ENCODE assay signal across 18 cellular contexts in the genomic region with DNA sequence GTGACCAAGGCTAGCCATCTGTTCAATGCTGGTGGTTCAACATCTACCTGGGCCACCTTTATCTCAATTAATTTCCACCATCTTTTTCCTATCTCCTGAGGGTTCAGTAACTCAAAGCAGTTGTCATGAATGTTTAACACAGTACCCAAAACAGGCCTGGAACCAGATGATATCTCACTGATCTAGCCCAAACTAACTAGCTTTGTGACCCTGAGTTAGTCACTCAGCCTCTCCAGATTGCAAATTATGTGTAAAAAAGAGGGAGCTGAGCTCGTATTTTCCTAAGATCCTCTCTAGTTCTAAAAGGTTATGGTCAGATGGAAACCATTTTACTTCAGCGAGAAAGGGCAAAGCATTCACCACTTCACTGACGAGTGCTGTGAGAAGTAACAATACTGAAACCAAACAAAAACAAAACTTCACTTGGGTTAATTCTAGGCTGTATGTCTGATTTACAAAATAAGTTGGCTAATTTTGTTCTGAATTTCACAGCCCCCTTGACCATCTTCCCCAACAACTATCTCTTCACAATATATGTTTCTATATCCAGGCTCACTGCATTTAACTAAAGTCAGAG. TPM values are rescaled to one million over a fixed set of nuclear protein-coding genes. Genes with fewer than 3 reads are reported as not detected.
DNase-seq lines count a peak whose midpoint lies in the region; ATAC-seq, FAIRE-seq and TF ChIP-seq lines count a peak whose summit lies in the region.
"Had no signal": no experiment of that assay in that cellular context is flagged by ENCODE, and none has a peak within 500 bp of the region (broad histone marks: within the 10 kb centered on the region; RNA-seq: fewer than 3 reads in every experiment).

No MANE protein-coding gene starts in this region.

- peaks cover 2% of the 10 kb centered on the region; the same call in 1 of the 2 replicates for H3K79me1 ChIP-seq in H1 (ENCODE audit: low read depth, low read length)

- POLR2A ChIA-PET in MCF 10A (lab: Yijun Ruan, JAX) (interaction anchor here (0.6 to 2.1 kb wide), 5 partner anchors 10 to 187 kb away, joined by 3 to 7 read pairs (median 4); no protein-coding TSS in a partner anchor), PC-3 (lab: Charles Lee; ENCODE audit: unreplicated experiment) (interaction anchor here (0.5 to 0.6 kb wide), 2 partner anchors 23 to 25 kb away, joined by 3 to 4 read pairs; no protein-coding TSS in a partner anchor), H1 (lab: Charles Lee; ENCODE audit: partially characterized antibody) (interaction anchor here (0.9 to 1.9 kb wide), 4 partner anchors 10 to 69 kb away, joined by 3 to 5 read pairs (median 4); no protein-coding TSS in a partner anchor), A673 (lab: Charles Lee; ENCODE audit: low non-redundant PET) (no interaction called here)

- no peak overlapping the region for H3K18ac ChIP-seq in H1 (ENCODE audit: extremely low read depth, low read length)

- no peaks in the 10 kb centered on the region for H3K23me2 ChIP-seq in H1 (ENCODE audit: low read depth, low read length)

- H3K9ac ChIP-seq in mammary epithelial cell (ENCODE audit: insufficient read depth, low read length): no peak overlapping the region
- H3K9ac ChIP-seq in PC-3 (ENCODE audit: low read length): no peak overlapping the region
- no peak overlapping the region for H3K9ac ChIP-seq in H1 (replicated peaks in 1 of 4; ENCODE audit: extremely low read depth in 1 of 4, low read depth in 3 of 4, low read length in 3 of 4)
- no peak overlapping the region for H3K9ac ChIP-seq in GM23248

- no peak overlapping the region for H2BK12ac ChIP-seq in H1 (ENCODE audit: low read depth, low read length)

- H3K4me1 ChIP-seq in mammary epithelial cell (ENCODE audit: insufficient read depth, low read length) (peaks cover 23% of the 10 kb centered on the region), PC-3 (ENCODE audit: insufficient read depth, low read length) (peaks cover 71% of the 10 kb centered on the region), H1 (replicated peaks in 1 of 4; ENCODE audit: control insufficient read depth in 3 of 4, insufficient read depth in 4 of 4, low read length in 3 of 4) (peaks cover 7 to 28% (median 22%) of the 10 kb centered on the region in 4 experiments), thyroid gland (peaks cover 48 to 60% of the 10 kb centered on the region in 2 donors), A673 (ENCODE audit: insufficient read depth, low read length, poor library complexity, severe bottlenecking) (peaks cover 35% of the 10 kb centered on the region), GM23248 (ENCODE audit: insufficient read depth) (peaks cover 20% of the 10 kb centered on the region)
- H3K4me1 ChIP-seq: uterus had no signal

- BruUV-seq in MCF 10A (replicated peaks; lab: Mats Ljungman, UMichigan) (no TSS peak), mammary epithelial cell (replicated peaks; lab: Mats Ljungman, UMichigan) (no TSS peak), PC-3 (replicated peaks; lab: Mats Ljungman, UMichigan) (no TSS peak), A673 (replicated peaks; lab: Mats Ljungman, UMichigan) (no TSS peak)

- H3K27ac ChIP-seq in mammary epithelial cell (ENCODE audit: insufficient read depth, low read depth, low read length) (no peak overlapping the region), PC-3 (ENCODE audit: low read length) (peak overlapping the region; percentile 32; the same call in 1 of the 2 replicates), H1 (ENCODE audit: low read depth, low read length) (no peak overlapping the region), thyroid gland (peak overlapping the region in 2 of 3 donors; percentile 29 to 39), A673 (ENCODE audit: low read depth, low read length, poor library complexity, severe bottlenecking) (no peak overlapping the region), GM23248 (no peak overlapping the region)
- H3K27ac ChIP-seq: uterus had no signal

- H2BK5ac ChIP-seq in H1 (ENCODE audit: low read depth, low read length): 0 out of 2 replicates have a peak overlapping the region, but pooled peaks have one; percentile 22

- H3K79me2 ChIP-seq in mammary epithelial cell (ENCODE audit: insufficient read depth, low read length) (peaks cover 98% of the 10 kb centered on the region), PC-3 (ENCODE audit: low read length) (peaks cover 100% of the 10 kb centered on the region), H1 (ENCODE audit: control insufficient read depth in 1 of 2, insufficient read depth in 2 of 2, low read length in 2 of 2) (peaks cover 0 to 28% of the 10 kb centered on the region in 2 experiments; a peak in 3 of 4 replicates), GM23248 (ENCODE audit: insufficient read depth) (peaks cover 100% of the 10 kb centered on the region)

- no peak overlapping the region for H3K4ac ChIP-seq in H1 (replicated peaks; ENCODE audit: insufficient read length, low read depth, low read length)

- no peak overlapping the region for H4K8ac ChIP-seq in H1 (ENCODE audit: extremely low read depth, insufficient read depth, low read length)

- H3K27ac Mint-ChIP-seq in MCF 10A (ENCODE audit: low read depth, unreplicated experiment): peak overlapping the region; percentile 49
- H3K27ac Mint-ChIP-seq: activated naive CD4-positive, alpha-beta T cell treated with anti-CD3 and anti-CD28 coated beads, Interleukin-2, amount 50 U/mL, for 24 hours; brain had no signal

- in situ Hi-C loops in mammary epithelial cell (cut with MboI; ENCODE audit: low sequenced_read_pairs in 2 of 2): no loop called here
- in situ Hi-C loops in GM23248 (cut with MboI): no loop called here

- H3K9me2 ChIP-seq in PC-3 (replicated peaks; ENCODE audit: low read length) (no peaks in the 10 kb centered on the region), GM23248 (ENCODE audit: insufficient read depth) (no peaks in the 10 kb centered on the region)

- no peak overlapping the region for H2BK20ac ChIP-seq in H1 (ENCODE audit: low read length)

- intact Hi-C loops in MCF 10A (cut with micrococcal nuclease) (no loop called here), mammary epithelial cell (cut with micrococcal nuclease) (no loop called here), PC-3 (cut with micrococcal nuclease) (no loop called here), thyroid gland (cut with DNase I) (no loop called here), A673 (cut with micrococcal nuclease; ENCODE audit: unreplicated experiment) (no loop called here)

- no peak overlapping the region for H3K4me3 Mint-ChIP-seq in MCF 10A (ENCODE audit: unreplicated experiment)
- H3K4me3 Mint-ChIP-seq: activated naive CD4-positive, alpha-beta T cell treated with anti-CD3 and anti-CD28 coated beads, Interleukin-2, amount 50 U/mL, for 24 hours; brain had no signal

- no peak overlapping the region for H4K5ac ChIP-seq in H1 (ENCODE audit: insufficient read length, low read depth, low read length)

- TF ChIP-seq CTCF in MCF 10A (IDR thresholded peaks at IDR 0.05; ENCODE audit: unreplicated experiment): no peak
- no peak for TF ChIP-seq CTCF in mammary epithelial cell (conservative IDR thresholded peaks at IDR 0.05 in 1 of 2, IDR thresholded peaks at IDR 0.05 in 1 of 2; ENCODE audit: extremely low read depth in 1 of 2, insufficient read depth in 1 of 2, low read depth in 1 of 2, low read length in 2 of 2)
- TF ChIP-seq CTCF in PC-3 (conservative IDR thresholded peaks at IDR 0.05; ENCODE audit: low read depth, low read length): no peak
- TF ChIP-seq CTCF in H1 (IDR thresholded peaks at IDR 0.05; ENCODE audit: control extremely low read depth in 1 of 3, insufficient read depth in 1 of 3, low read depth in 1 of 3, low read length in 3 of 3): no peak
- TF ChIP-seq CTCF in thyroid gland (IDR thresholded peaks at IDR 0.05): no peak
- TF ChIP-seq CTCF in A673 (conservative IDR thresholded peaks at IDR 0.05; ENCODE audit: low read depth, low read length): no peak

- no peak for TF ChIP-seq RAD21 in H1 (IDR thresholded peaks at IDR 0.05 in 1 of 2, conservative IDR thresholded peaks at IDR 0.05 in 1 of 2; ENCODE audit: low read depth in 2 of 2, low read length in 2 of 2)

- H3K4me3 ChIP-seq in mammary epithelial cell (replicated peaks in 1 of 3; ENCODE audit: insufficient read depth in 1 of 3, low read depth in 2 of 3, low read length in 3 of 3) (no peak overlapping the region), PC-3 (ENCODE audit: low read length) (no peak overlapping the region), H1 (ENCODE audit: extremely low read depth in 1 of 4, insufficient read depth in 2 of 4, low read depth in 3 of 4, low read length in 4 of 4) (no peak overlapping the region), thyroid gland (replicated peaks in 1 of 3) (no peak overlapping the region), A673 (ENCODE audit: low read depth, low read length, poor library complexity, severe bottlenecking) (no peak overlapping the region), GM23248 (no peak overlapping the region)
- H3K4me3 ChIP-seq: HAP-1, uterus had no signal

- WGBS in mammary epithelial cell (ENCODE audit: low coverage, missing lambda C conversion rate): 98% methylated on average over 3 of the region's 3 CpGs
- WGBS in H1 (ENCODE audit: extremely low coverage in 1 of 2, insufficient coverage in 1 of 2, insufficient read length in 1 of 2, insufficient replicate concordance in 2 of 2, low coverage in 1 of 2, low lambda C conversion rate in 2 of 2, missing lambda C conversion rate in 1 of 2), 2 experiments: 81% methylated on average over 3 of the region's 3 CpGs; no CpG with 5 or more reads in 1 of the 2 experiments
- WGBS in thyroid gland, 2 donors: 45 to 54% methylated on average over 3 of the region's 3 CpGs
- 94 to 97% methylated on average over 3 of the region's 3 CpGs for WGBS in GM23248 (ENCODE audit: low coverage in 1 of 2, low lambda C conversion rate in 2 of 2, missing lambda C conversion rate in 2 of 2), 2 experiments

- no peaks in the 10 kb centered on the region for H3K36me3 ChIP-seq in mammary epithelial cell (ENCODE audit: insufficient read depth, low read length)
- 0 out of 2 replicates have a peak, but pooled peaks cover 3% of the 10 kb centered on the region for H3K36me3 ChIP-seq in PC-3 (ENCODE audit: low read depth, low read length)
- no peaks in the 10 kb centered on the region for H3K36me3 ChIP-seq in H1 (ENCODE audit: control insufficient read depth in 2 of 4, insufficient read depth in 4 of 4, low read length in 3 of 4)
- no peaks in the 10 kb centered on the region for H3K36me3 ChIP-seq in thyroid gland
- no peaks in the 10 kb centered on the region for H3K36me3 ChIP-seq in A673 (ENCODE audit: insufficient read depth, low read length, poor library complexity, severe bottlenecking)
- H3K36me3 ChIP-seq in GM23248 (ENCODE audit: low read depth): no peaks in the 10 kb centered on the region
- H3K36me3 ChIP-seq: HAP-1, uterus had no signal

- H3K4me1 Mint-ChIP-seq in MCF 10A (ENCODE audit: insufficient read depth, unreplicated experiment): peaks cover 38% of the 10 kb centered on the region

- H2BK15ac ChIP-seq in H1 (ENCODE audit: low read length): peak overlapping the region; percentile 89

- CTCF ChIA-PET in MCF 10A (lab: Yijun Ruan, JAX): no interaction called here
- CTCF ChIA-PET in mammary epithelial cell (lab: Charles Lee; ENCODE audit: low non-redundant PET): no interaction called here
- CTCF ChIA-PET in PC-3 (lab: Charles Lee): no interaction called here
- CTCF ChIA-PET in H1 (lab: Charles Lee; ENCODE audit: partially characterized antibody): interaction anchor here (0.8 to 1.1 kb wide), 3 partner anchors 10 to 13 kb away, joined by 3 to 4 read pairs (median 3); no protein-coding TSS in a partner anchor
- CTCF ChIA-PET in A673 (lab: Charles Lee): no interaction called here

- H3K23ac ChIP-seq in H1 (ENCODE audit: insufficient read length): no peak overlapping the region

- H3K14ac ChIP-seq in H1 (ENCODE audit: insufficient read length): no peak overlapping the region

- H2AFZ ChIP-seq in mammary epithelial cell (ENCODE audit: low read depth, low read length) (no peak overlapping the region), PC-3 (ENCODE audit: low read length) (no peak overlapping the region), H1 (ENCODE audit: low read length) (no peak overlapping the region), GM23248 (no peak overlapping the region)

- H2BK120ac ChIP-seq in H1 (replicated peaks; ENCODE audit: low read depth, low read length): no peak overlapping the region

- no peak for TF ChIP-seq EP300 in H1 (IDR thresholded peaks at IDR 0.05; ENCODE audit: borderline replicate concordance in 1 of 2, low read depth in 2 of 2, low read length in 2 of 2)

- no peak for ATAC-seq in PC-3

- no peaks in the 10 kb centered on the region for H3K27me3 ChIP-seq in mammary epithelial cell (ENCODE audit: insufficient read depth, low read length)
- H3K27me3 ChIP-seq in PC-3 (ENCODE audit: low read length): no peaks in the 10 kb centered on the region
- no peaks in the 10 kb centered on the region for H3K27me3 ChIP-seq in H1 (replicated peaks in 1 of 4; ENCODE audit: control insufficient read depth in 3 of 4, extremely low read depth in 1 of 4, insufficient read depth in 3 of 4, low read length in 3 of 4)
- no peaks in the 10 kb centered on the region for H3K27me3 ChIP-seq in thyroid gland
- no peaks in the 10 kb centered on the region for H3K27me3 ChIP-seq in A673 (replicated peaks; ENCODE audit: insufficient read depth, low read depth, low read length, poor library complexity)
- H3K27me3 ChIP-seq in GM23248 (replicated peaks; ENCODE audit: insufficient read depth): no peaks in the 10 kb centered on the region
- H3K27me3 ChIP-seq: uterus had no signal

- H3F3A ChIP-seq in PC-3 (ENCODE audit: low read length, unreplicated experiment) (peaks cover 11% of the 10 kb centered on the region), GM23248 (ENCODE audit: insufficient read depth) (peaks cover 4% of the 10 kb centered on the region; the same call in 1 of the 2 replicates)

- no peak for FAIRE-seq in H1 (lab: Jason Lieb, UNC)

- no peak overlapping the region for H2AK5ac ChIP-seq in H1 (ENCODE audit: low read depth, low read length)

- H3K9me3 Mint-ChIP-seq in MCF 10A (ENCODE audit: unreplicated experiment): no peaks in the 10 kb centered on the region
- H3K9me3 Mint-ChIP-seq: brain had no signal

- no peaks in the 10 kb centered on the region for H3K9me3 ChIP-seq in mammary epithelial cell (replicated peaks; ENCODE audit: insufficient read depth, low read length)
- no peaks in the 10 kb centered on the region for H3K9me3 ChIP-seq in PC-3 (ENCODE audit: low read length)
- H3K9me3 ChIP-seq in H1 (ENCODE audit: insufficient read depth in 2 of 2, low read depth in 1 of 2, low read length in 1 of 2): no peaks in the 10 kb centered on the region
- H3K9me3 ChIP-seq in thyroid gland: no peaks in the 10 kb centered on the region
- H3K9me3 ChIP-seq in A673 (ENCODE audit: low read depth, low read length, poor library complexity, severe bottlenecking): no peaks in the 10 kb centered on the region
- H3K9me3 ChIP-seq in GM23248 (ENCODE audit: low read depth): no peaks in the 10 kb centered on the region
- H3K9me3 ChIP-seq: HAP-1, uterus had no signal

- H3K56ac ChIP-seq in H1 (replicated peaks; ENCODE audit: insufficient read length, low read depth, low read length): no peak overlapping the region

- no peak for DNase-seq in MCF 10A (ENCODE audit: unreplicated experiment)
- DNase-seq in mammary epithelial cell: no peak
- no peak for DNase-seq in PC-3
- no peak for DNase-seq in H1 (ENCODE audit: low read depth in 1 of 2, low spot score in 2 of 2)
- DNase-seq in thyroid gland: no peak
- no peak for DNase-seq in A673 (ENCODE audit: low spot score)
- DNase-seq in activated gamma-delta T cell (lab: John Stamatoyannopoulos, UW): no peak
- no peak for DNase-seq in GM23248
- DNase-seq: cortex of kidney; foreskin fibroblast; KBM-7; NCI-H1092; NCI-H524 treated with DMSO at 0.1 percent for 48 hours; stimulated activated naive CD4-positive, alpha-beta T cell treated with Interleukin-2 at 50 U/mL for 16 hours; uterus had no signal

- TF ChIP-seq POLR2A in H1 (IDR thresholded peaks at IDR 0.05; ENCODE audit: control extremely low read depth in 1 of 2, low read depth in 2 of 2, low read length in 2 of 2): no peak
- no peak for TF ChIP-seq POLR2A in thyroid gland (IDR thresholded peaks at IDR 0.05)

- H4K91ac ChIP-seq in H1 (replicated peaks; ENCODE audit: insufficient read length, low read length): no peak overlapping the region

- H3K4me2 ChIP-seq in mammary epithelial cell (ENCODE audit: insufficient read depth, low read depth, low read length): no peak overlapping the region
- H3K4me2 ChIP-seq in PC-3 (ENCODE audit: low read length): peak overlapping the region; percentile 46; the same call in 1 of the 2 replicates
- H3K4me2 ChIP-seq in H1 (ENCODE audit: insufficient read depth in 1 of 2, low read depth in 2 of 2, low read length in 2 of 2): no peak overlapping the region
- no peak overlapping the region for H3K4me2 ChIP-seq in GM23248 (ENCODE audit: unreplicated experiment)

- no peaks in the 10 kb centered on the region for H4K20me1 ChIP-seq in mammary epithelial cell (ENCODE audit: insufficient read depth, low read length)
- peaks cover 23% of the 10 kb centered on the region for H4K20me1 ChIP-seq in PC-3 (ENCODE audit: low read length)
- H4K20me1 ChIP-seq in H1 (replicated peaks in 1 of 2; ENCODE audit: control insufficient read depth in 1 of 2, insufficient read depth in 2 of 2, low read length in 2 of 2): peaks cover 3 to 5% of the 10 kb centered on the region in 2 experiments
- peaks cover 33% of the 10 kb centered on the region for H4K20me1 ChIP-seq in GM23248 (ENCODE audit: insufficient read depth)

- no peaks in the 10 kb centered on the region for H3K36me3 Mint-ChIP-seq in MCF 10A (ENCODE audit: insufficient read depth, unreplicated experiment)

- H3K27me3 Mint-ChIP-seq in MCF 10A (ENCODE audit: insufficient read depth, unreplicated experiment): no peaks in the 10 kb centered on the region
- H3K27me3 Mint-ChIP-seq: activated naive CD4-positive, alpha-beta T cell treated with anti-CD3 and anti-CD28 coated beads, Interleukin-2, amount 50 U/mL, for 24 hours had no signal

- dilution Hi-C loops in mammary epithelial cell (cut with HindIII; ENCODE audit: low sequenced_read_pairs): no loop called here

RNA-seq across cellular contexts. Expression of gene SPRED2, which starts 14.8 kb away (rescaled TPM):
- total RNA-seq in MCF 10A (2022) (38.1 and 38.6 TPM in 2 replicates), mammary epithelial cell (10 to 100 TPM; 14.7 to 60.6 TPM), PC-3 (2014; rRNA removed) (16.2 and 18.1 TPM in 2 replicates), thyroid gland (10 to 100 TPM; 18.8 to 44.0 (median 25.4) TPM), A673 (2021) (79.4 and 81.0 TPM in 2 replicates)
- polyA plus RNA-seq in mammary epithelial cell (40.5 TPM), H1 (2011; rRNA removed) (15.3 and 21.0 TPM in 2 replicates), GM23248 (2016; fragmentation: Nextera tagmentation; extraction: Ambion mirVana) (19.5 and 20.3 TPM in 2 replicates)
- polyA minus RNA-seq in mammary epithelial cell: 89.9 TPM
- total RNA-seq in H1 (2021; fragmentation: NEBNext Ultra II Directional; extraction: Animal tissue kit (Norgen Biotek cat#: 25700)): 22.5 and 25.4 TPM in 2 replicates
- 9.4 TPM for polyA plus RNA-seq in H1 (2011; cell fraction: cytosol; rRNA removed)
- polyA plus RNA-seq in H1 (2011; cell fraction: nucleus; rRNA removed): 14.3 TPM
- 13.7 to 15.0 TPM (median 14.4 TPM) in 4 replicates for polyA plus RNA-seq in H1 (2012, experiment 1 of 2)
- polyA plus RNA-seq in H1 (2012, experiment 2 of 2): 7.6 TPM
- 11.7 TPM for polyA plus RNA-seq in H1 (2013, experiment 1 of 2)
- 11.4 TPM for polyA plus RNA-seq in H1 (2013, experiment 2 of 2)
- polyA minus RNA-seq in H1 (2011; rRNA and poly(A)+ RNA removed): 9.2 and 13.0 TPM in 2 replicates
- 15.4 TPM for polyA minus RNA-seq in H1 (2011; cell fraction: cytosol; rRNA and poly(A)+ RNA removed)
- polyA minus RNA-seq in H1 (2011; cell fraction: nucleus; rRNA and poly(A)+ RNA removed): 7.6 TPM
- total RNA-seq in GM23248 (2014; rRNA removed; shearing (Covaris generic)): 8.5 and 19.7 TPM in 2 replicates

Comparison
In these comparisons a context has a peak if more than half of its experiments do, and no peak if none do; other contexts are left out.
1. H3K27ac ChIP-seq: peak in PC-3 (single experiment) and thyroid gland (2 of 3); none in mammary epithelial cell (single experiment), H1 (single experiment), A673 (single experiment) and GM23248 (single experiment).